9 cellular contexts compared by ENCODE assay signal in genomic region chr21:15062566-15062965, GRCh38. TPM values are rescaled to one million over a fixed set of nuclear protein-coding genes. Genes with fewer than 3 reads are reported as not detected.
DNase-seq lines count a peak whose midpoint lies in the region; ATAC-seq and TF ChIP-seq lines count a peak whose summit lies in the region.
"Had no signal": no experiment of that assay in that cellular context is flagged by ENCODE, and none has a peak within 500 bp of the region (broad histone marks: within the 10 kb centered on the region; RNA-seq: fewer than 3 reads in every experiment).

No MANE protein-coding gene starts in this region.

- no peak overlapping the region for H4K12ac ChIP-seq in trophoblast cell (ENCODE audit: low read depth, low read length)

- H3K27ac ChIP-seq in GM23338 (ENCODE audit: low read depth) = no peak overlapping the region
- peak overlapping the region; percentile 92 for H3K27ac ChIP-seq in epithelial cell of prostate
- no peak overlapping the region for H3K27ac ChIP-seq in trophoblast cell (ENCODE audit: low read depth, low read length)
- no peak overlapping the region for H3K27ac ChIP-seq in thyroid gland
- H3K27ac ChIP-seq: SK-N-MC had no signal

- no peak overlapping the region for H2AFZ ChIP-seq in GM23338
- no peak overlapping the region for H2AFZ ChIP-seq in trophoblast cell (ENCODE audit: insufficient read depth, low read length, poor library complexity)

- H4K8ac ChIP-seq in trophoblast cell (ENCODE audit: low read depth, low read length) = no peak overlapping the region

- no peak overlapping the region for H3K27ac Mint-ChIP-seq in GM23338

- H2BK120ac ChIP-seq in trophoblast cell (ENCODE audit: insufficient read depth, low read length, poor library complexity) = no peak overlapping the region

- peaks cover 49% of the 10 kb centered on the region for H3K4me1 ChIP-seq in GM23338 (ENCODE audit: insufficient read depth)
- H3K4me1 ChIP-seq in trophoblast cell (ENCODE audit: control insufficient read depth in 1 of 2, insufficient read depth in 2 of 2, low read length in 2 of 2) = peaks cover 0 to 2% of the 10 kb centered on the region in 2 experiments
- peaks cover 18 to 31% of the 10 kb centered on the region in 2 donors for H3K4me1 ChIP-seq in thyroid gland

- H3K36me3 ChIP-seq in GM23338 (ENCODE audit: insufficient read depth) = no peaks in the 10 kb centered on the region
- no peaks in the 10 kb centered on the region for H3K36me3 ChIP-seq in trophoblast cell (ENCODE audit: control insufficient read depth in 1 of 2, insufficient read depth in 2 of 2, low read length in 2 of 2)
- no peaks in the 10 kb centered on the region for H3K36me3 ChIP-seq in thyroid gland

- H3K14ac ChIP-seq in trophoblast cell (ENCODE audit: low read length) = no peak overlapping the region

- DNase-seq in GM23338 (ENCODE audit: low spot score) = no peak
- peak; percentile 24 for DNase-seq in RPMI8226
- DNase-seq in epithelial cell of prostate (ENCODE audit: low read depth, low spot score) = no peak
- no peak for DNase-seq in trophoblast cell
- no peak for DNase-seq in thyroid gland
- no peak for DNase-seq in sciatic nerve (ENCODE audit: low spot score)
- no peak for DNase-seq in nucleus accumbens (lab: John Stamatoyannopoulos, UW)

- H3K9me2 ChIP-seq in GM23338 (ENCODE audit: insufficient read depth) = no peaks in the 10 kb centered on the region

- H2BK5ac ChIP-seq in trophoblast cell (ENCODE audit: low read depth, low read length, poor library complexity) = no peak overlapping the region

- peaks cover 13% of the 10 kb centered on the region for H3K27me3 Mint-ChIP-seq in GM23338 (ENCODE audit: insufficient read depth, low read depth, poor library complexity)

- no peaks in the 10 kb centered on the region for H3K9me3 ChIP-seq in trophoblast cell (ENCODE audit: insufficient read depth, low read depth, low read length)
- H3K9me3 ChIP-seq in thyroid gland = no peaks in the 10 kb centered on the region

- intact Hi-C loops in thyroid gland (cut with DNase I) = no loop called here
- intact Hi-C loops in sciatic nerve (cut with DNase I) = no loop called here

- TF ChIP-seq POLR2A in thyroid gland (IDR thresholded peaks at IDR 0.05) = no peak

- H3K9ac ChIP-seq in trophoblast cell (ENCODE audit: low read length) = no peak overlapping the region

- peaks cover 34% of the 10 kb centered on the region for H3K27me3 ChIP-seq in GM23338 (ENCODE audit: insufficient read depth)
- no peaks in the 10 kb centered on the region for H3K27me3 ChIP-seq in trophoblast cell (ENCODE audit: insufficient read depth, low read length)
- H3K27me3 ChIP-seq in thyroid gland = no peaks in the 10 kb centered on the region

- H4K91ac ChIP-seq in trophoblast cell (ENCODE audit: low read depth, low read length) = no peak overlapping the region

- no peaks in the 10 kb centered on the region for H3K9me3 Mint-ChIP-seq in GM23338

- peaks cover 13% of the 10 kb centered on the region for H3K79me1 ChIP-seq in trophoblast cell (ENCODE audit: low read length)

- H3K18ac ChIP-seq in trophoblast cell (ENCODE audit: low read length) = no peak overlapping the region

- H3F3A ChIP-seq in GM23338 (replicated peaks; ENCODE audit: low read depth) = no peaks in the 10 kb centered on the region

- H3K4me3 ChIP-seq in GM23338 (peak overlapping the region; percentile 77), trophoblast cell (ENCODE audit: low read depth, low read length) (no peak overlapping the region), thyroid gland (replicated peaks in 1 of 3) (no peak overlapping the region)

- H3K79me2 ChIP-seq in GM23338 (replicated peaks; ENCODE audit: insufficient read depth) = peaks cover 64% of the 10 kb centered on the region
- H3K79me2 ChIP-seq in trophoblast cell (ENCODE audit: control insufficient read depth, insufficient read depth, low read length, poor library complexity) = peaks cover 14% of the 10 kb centered on the region

- WGBS in trophoblast cell (ENCODE audit: extremely low coverage, insufficient coverage, insufficient read length) = no CpG with 5 or more reads among the region's 3 CpGs
- 73 to 82% methylated on average over 3 of the region's 3 CpGs for WGBS in thyroid gland, 2 donors

- H3K4me2 ChIP-seq in GM23338 (peak overlapping the region; percentile 82), trophoblast cell (ENCODE audit: low read length) (peak overlapping the region; percentile 52)

- TF ChIP-seq CTCF in GM23338 (conservative IDR thresholded peaks at IDR 0.05; ENCODE audit: low read depth in 2 of 2) (no peak), thyroid gland (IDR thresholded peaks at IDR 0.05) (no peak)

- H3K23ac ChIP-seq in trophoblast cell (ENCODE audit: low read length) = no peak overlapping the region

- H3K4ac ChIP-seq in trophoblast cell (ENCODE audit: low read depth, low read length) = peak overlapping the region; percentile 40

- H4K20me1 ChIP-seq in GM23338 (replicated peaks; ENCODE audit: insufficient read depth) = no peaks in the 10 kb centered on the region

- no peak overlapping the region for H2AK5ac ChIP-seq in trophoblast cell (ENCODE audit: low read length)

- H3K36me3 Mint-ChIP-seq in GM23338 (ENCODE audit: low read depth) = no peaks in the 10 kb centered on the region; the same call in 2 of the 3 replicates

- no peak overlapping the region for H2BK12ac ChIP-seq in trophoblast cell (ENCODE audit: low read length)

- H3K4me1 Mint-ChIP-seq in GM23338 = peaks cover 64% of the 10 kb centered on the region

- peak overlapping the region; percentile 93 for H3K4me3 Mint-ChIP-seq in GM23338

- no peak for ATAC-seq in GM23338
- ATAC-seq in GM21381 (IDR thresholded peaks at IDR 0.05; ENCODE audit: unreplicated experiment) = no peak
- no peak for ATAC-seq in sciatic nerve

TF ChIP-seq in GM23338, 12 proteins besides CTCF, POLR2A, EP300 and RAD21 (continues in another document):
- TF ChIP-seq NANOG (IDR thresholded peaks at IDR 0.05; ENCODE audit: borderline replicate concordance) = no peak
- no peak for TF ChIP-seq CREB1 (CRISPR knock-in tag; IDR thresholded peaks at IDR 0.05; ENCODE audit: low read depth)
- no peak for TF ChIP-seq EZH2 (IDR thresholded peaks at IDR 0.05; ENCODE audit: low read depth, unreplicated experiment)
- no peak for TF ChIP-seq JUNB (IDR thresholded peaks at IDR 0.05; ENCODE audit: unreplicated experiment)
- TF ChIP-seq ZNF114 (CRISPR knock-in tag; IDR thresholded peaks at IDR 0.05) = no peak
- TF ChIP-seq, protein P1, sequence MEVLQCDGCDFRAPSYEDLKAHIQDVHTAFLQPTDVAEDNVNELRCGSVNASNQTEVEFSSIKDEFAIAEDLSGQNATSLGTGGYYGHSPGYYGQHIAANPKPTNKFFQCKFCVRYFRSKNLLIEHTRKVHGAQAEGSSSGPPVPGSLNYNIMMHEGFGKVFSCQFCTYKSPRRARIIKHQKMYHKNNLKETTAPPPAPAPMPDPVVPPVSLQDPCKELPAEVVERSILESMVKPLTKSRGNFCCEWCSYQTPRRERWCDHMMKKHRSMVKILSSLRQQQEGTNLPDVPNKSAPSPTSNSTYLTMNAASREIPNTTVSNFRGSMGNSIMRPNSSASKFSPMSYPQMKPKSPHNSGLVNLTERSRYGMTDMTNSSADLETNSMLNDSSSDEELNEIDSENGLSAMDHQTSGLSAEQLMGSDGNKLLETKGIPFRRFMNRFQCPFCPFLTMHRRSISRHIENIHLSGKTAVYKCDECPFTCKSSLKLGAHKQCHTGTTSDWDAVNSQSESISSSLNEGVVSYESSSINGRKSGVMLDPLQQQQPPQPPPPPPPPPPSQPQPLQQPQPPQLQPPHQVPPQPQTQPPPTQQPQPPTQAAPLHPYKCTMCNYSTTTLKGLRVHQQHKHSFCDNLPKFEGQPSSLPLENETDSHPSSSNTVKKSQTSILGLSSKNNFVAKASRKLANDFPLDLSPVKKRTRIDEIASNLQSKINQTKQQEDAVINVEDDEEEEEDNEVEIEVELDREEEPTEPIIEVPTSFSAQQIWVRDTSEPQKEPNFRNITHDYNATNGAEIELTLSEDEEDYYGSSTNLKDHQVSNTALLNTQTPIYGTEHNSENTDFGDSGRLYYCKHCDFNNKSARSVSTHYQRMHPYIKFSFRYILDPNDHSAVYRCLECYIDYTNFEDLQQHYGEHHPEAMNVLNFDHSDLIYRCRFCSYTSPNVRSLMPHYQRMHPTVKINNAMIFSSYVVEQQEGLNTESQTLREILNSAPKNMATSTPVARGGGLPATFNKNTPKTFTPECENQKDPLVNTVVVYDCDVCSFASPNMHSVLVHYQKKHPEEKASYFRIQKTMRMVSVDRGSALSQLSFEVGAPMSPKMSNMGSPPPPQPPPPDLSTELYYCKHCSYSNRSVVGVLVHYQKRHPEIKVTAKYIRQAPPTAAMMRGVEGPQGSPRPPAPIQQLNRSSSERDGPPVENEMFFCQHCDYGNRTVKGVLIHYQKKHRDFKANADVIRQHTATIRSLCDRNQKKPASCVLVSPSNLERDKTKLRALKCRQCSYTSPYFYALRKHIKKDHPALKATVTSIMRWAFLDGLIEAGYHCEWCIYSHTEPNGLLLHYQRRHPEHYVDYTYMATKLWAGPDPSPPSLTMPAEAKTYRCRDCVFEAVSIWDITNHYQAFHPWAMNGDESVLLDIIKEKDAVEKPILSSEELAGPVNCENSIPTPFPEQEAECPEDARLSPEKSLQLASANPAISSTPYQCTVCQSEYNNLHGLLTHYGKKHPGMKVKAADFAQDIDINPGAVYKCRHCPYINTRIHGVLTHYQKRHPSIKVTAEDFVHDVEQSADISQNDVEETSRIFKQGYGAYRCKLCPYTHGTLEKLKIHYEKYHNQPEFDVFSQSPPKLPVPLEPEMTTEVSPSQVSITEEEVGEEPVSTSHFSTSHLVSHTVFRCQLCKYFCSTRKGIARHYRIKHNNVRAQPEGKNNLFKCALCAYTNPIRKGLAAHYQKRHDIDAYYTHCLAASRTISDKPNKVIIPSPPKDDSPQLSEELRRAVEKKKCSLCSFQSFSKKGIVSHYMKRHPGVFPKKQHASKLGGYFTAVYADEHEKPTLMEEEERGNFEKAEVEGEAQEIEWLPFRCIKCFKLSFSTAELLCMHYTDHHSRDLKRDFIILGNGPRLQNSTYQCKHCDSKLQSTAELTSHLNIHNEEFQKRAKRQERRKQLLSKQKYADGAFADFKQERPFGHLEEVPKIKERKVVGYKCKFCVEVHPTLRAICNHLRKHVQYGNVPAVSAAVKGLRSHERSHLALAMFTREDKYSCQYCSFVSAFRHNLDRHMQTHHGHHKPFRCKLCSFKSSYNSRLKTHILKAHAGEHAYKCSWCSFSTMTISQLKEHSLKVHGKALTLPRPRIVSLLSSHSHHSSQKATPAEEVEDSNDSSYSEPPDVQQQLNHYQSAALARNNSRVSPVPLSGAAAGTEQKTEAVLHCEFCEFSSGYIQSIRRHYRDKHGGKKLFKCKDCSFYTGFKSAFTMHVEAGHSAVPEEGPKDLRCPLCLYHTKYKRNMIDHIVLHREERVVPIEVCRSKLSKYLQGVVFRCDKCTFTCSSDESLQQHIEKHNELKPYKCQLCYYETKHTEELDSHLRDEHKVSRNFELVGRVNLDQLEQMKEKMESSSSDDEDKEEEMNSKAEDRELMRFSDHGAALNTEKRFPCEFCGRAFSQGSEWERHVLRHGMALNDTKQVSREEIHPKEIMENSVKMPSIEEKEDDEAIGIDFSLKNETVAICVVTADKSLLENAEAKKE (CRISPR knock-in tag; IDR thresholded peaks at IDR 0.05) = no peak

RNA-seq across cellular contexts. Expression of gene NRIP1, which starts 2.2 kb away (rescaled TPM):
- 8.9 and 9.0 TPM in 2 replicates for total RNA-seq in GM23338 (2014; rRNA removed; shearing (Covaris generic))
- 2.3 and 3.0 TPM in 2 replicates for polyA plus RNA-seq in GM23338 (2016; fragmentation: Nextera tagmentation; extraction: Ambion mirVana)
- polyA plus RNA-seq in trophoblast cell (2013) = 19.8 and 20.8 TPM in 2 replicates
- total RNA-seq in thyroid gland (10 to 100 TPM; 19.4 to 37.5 (median 28.2) TPM), sciatic nerve (59.6 TPM)
